16 cellular contexts compared by ENCODE assay signal in genomic region chr7:94067506-94067905, GRCh38.
"Had no signal": no experiment of that assay in that cellular context is flagged by ENCODE, and none has a peak within 500 bp of the region (broad histone marks: within the 10 kb centered on the region; RNA-seq: fewer than 3 reads in every experiment).

No MANE protein-coding gene starts in this region.

- H3K36me3 ChIP-seq: cardiac muscle cell, lower lobe of right lung, right atrium auricular region, thyroid gland, vagina had no signal

- DNase-seq: activated CD4-positive, alpha-beta memory T cell treated with anti-CD3 and anti-CD28 coated beads, Interleukin-2, amount 10 ng/mL, durations not matched to agents 7 days and 5 days; activated CD8-positive, alpha-beta memory T cell treated with anti-CD3 and anti-CD28 coated beads, Interleukin-2, amount 50 U/mL, for 4 hours; activated gamma-delta T cell treated with Interleukin-2 at 50 U/mL for 16 hours; activated T-cell treated with anti-CD3 and anti-CD28 coated beads, Interleukin-2, amount 50 U/mL, for 72 hours; aorta; immature natural killer cell; left cardiac atrium; lower lobe of right lung; naive thymus-derived CD4-positive, alpha-beta T cell; small intestine; T-helper 9 cell; thyroid gland had no signal

- H3K4me3 ChIP-seq: cardiac muscle cell, lower lobe of right lung, right atrium auricular region, thyroid gland, vagina had no signal

- H3K9me3 ChIP-seq: lower lobe of right lung, right atrium auricular region, thyroid gland, vagina had no signal

- H3K27ac ChIP-seq: cardiac muscle cell, lower lobe of right lung, right atrium auricular region, thyroid gland, vagina, VCaP had no signal

- ATAC-seq: activated T-cell treated with anti-CD3 and anti-CD28 coated beads, Interleukin-2, amount 50 U/mL, for 72 hours; left cardiac atrium; lower lobe of right lung; naive thymus-derived CD4-positive, alpha-beta T cell had no signal

- H3K4me1 ChIP-seq: lower lobe of right lung, right atrium auricular region, thyroid gland, vagina had no signal

- H3K27me3 ChIP-seq: cardiac muscle cell, right atrium auricular region, thyroid gland, vagina had no signal
